In genomic region chr5:146199216-146199815, GRCh38 we compare ENCODE assay signal across 17 cellular contexts.
"Had no signal": no experiment of that assay in that cellular context is flagged by ENCODE, and none has a peak within 500 bp of the region (broad histone marks: within the 10 kb centered on the region; RNA-seq: fewer than 3 reads in every experiment).

No MANE protein-coding gene starts in this region.

- H3K27me3 ChIP-seq: body of pancreas, dorsolateral prefrontal cortex had no signal

- H3K9ac ChIP-seq: parathyroid adenoma had no signal

- DNase-seq: activated CD4-positive, alpha-beta T cell treated with anti-CD3 and anti-CD28 coated beads for 36 hours; activated CD4-positive, alpha-beta T cell treated with anti-CD3 and anti-CD28 coated beads, Interleukin-2, amount 50 U/mL, for 48 hours; activated naive CD4-positive, alpha-beta T cell; activated naive CD8-positive, alpha-beta T cell treated with anti-CD3 and anti-CD28 coated beads for 36 hours; amygdala; body of pancreas; dorsolateral prefrontal cortex; mesendoderm; naive thymus-derived CD8-positive, alpha-beta T cell; stimulated activated CD4-positive, alpha-beta T cell treated with anti-CD3 and anti-CD28 coated beads, Interleukin-4, amount 100 ng/mL, for 1 hour; stimulated activated naive CD8-positive, alpha-beta T cell treated with anti-CD3 and anti-CD28 coated beads, Interleukin-15, amount 100 ng/mL, for 72 hours; trophoblast cell had no signal

- H3K27ac ChIP-seq: body of pancreas, dorsolateral prefrontal cortex, parathyroid adenoma had no signal

- FAIRE-seq: TTC549 had no signal

- H3K4me1 ChIP-seq: parathyroid adenoma had no signal

- ATAC-seq: activated CD4-positive, alpha-beta T cell treated with anti-CD3 and anti-CD28 coated beads for 36 hours; body of pancreas; naive thymus-derived CD8-positive, alpha-beta T cell; sciatic nerve; stimulated activated naive CD8-positive, alpha-beta T cell treated with anti-CD3 and anti-CD28 coated beads, Interleukin-15, amount 100 ng/mL, for 72 hours; WTC11 had no signal

- H3K4me3 ChIP-seq: body of pancreas, dorsolateral prefrontal cortex, smooth muscle cell had no signal

- H3K9me3 ChIP-seq: body of pancreas had no signal

- H2AFZ ChIP-seq: parathyroid adenoma had no signal

- H3K4me2 ChIP-seq: smooth muscle cell had no signal
